Comparison of ENCODE assay signal across 13 cellular contexts in genomic region chr7:5214236-5214635, GRCh38. TPM values are rescaled to one million over a fixed set of nuclear protein-coding genes. Genes with fewer than 3 reads are reported as not detected.
DNase-seq lines count a peak whose midpoint lies in the region; ATAC-seq and TF ChIP-seq lines count a peak whose summit lies in the region.
"Had no signal": no experiment of that assay in that cellular context is flagged by ENCODE, and none has a peak within 500 bp of the region (broad histone marks: within the 10 kb centered on the region; RNA-seq: fewer than 3 reads in every experiment).

No MANE protein-coding gene starts in this region.

- H3K79me1 ChIP-seq in neuronal stem cell (ENCODE audit: low read depth, low read length): peaks cover 4% of the 10 kb centered on the region

- no peak overlapping the region for H2BK15ac ChIP-seq in neuronal stem cell (ENCODE audit: low read length)

- TF ChIP-seq CTCF in upper lobe of right lung (IDR thresholded peaks at IDR 0.05): no peak

- H3K4me2 ChIP-seq in neuronal stem cell (ENCODE audit: insufficient read depth, low read length, poor library complexity, severe bottlenecking): no peak overlapping the region

- H3K9me3 ChIP-seq in neuronal stem cell (replicated peaks in 1 of 2; ENCODE audit: control insufficient read depth in 2 of 2, insufficient read depth in 1 of 2, low read depth in 1 of 2, low read length in 2 of 2) (peaks cover 0 to 2% of the 10 kb centered on the region in 2 donors), upper lobe of right lung (no peaks in the 10 kb centered on the region)

- intact Hi-C loops in left cardiac atrium (cut with DNase I) (no loop called here), Right ventricle myocardium superior (cut with DNase I) (no loop called here), upper lobe of right lung (cut with DNase I) (no loop called here)

- no peak overlapping the region for H3K23ac ChIP-seq in neuronal stem cell (ENCODE audit: low read depth, low read length, poor library complexity)

- H2BK5ac ChIP-seq in neuronal stem cell (ENCODE audit: low read length): no peak overlapping the region

- no peak overlapping the region for H4K91ac ChIP-seq in neuronal stem cell (ENCODE audit: low read depth, low read length, poor library complexity)

- DNase-seq in left cardiac atrium (peak; percentile 4), Right ventricle myocardium superior (no peak), islet precursor cell (peak; percentile 33), neuronal stem cell (ENCODE audit: low spot score) (no peak), upper lobe of right lung (peak; percentile 58)
- DNase-seq: C1 segment of cervical spinal cord, Calu3, DMS 273 treated with DMSO at 0.1 percent for 48 hours, GM23248 had no signal

- H2BK12ac ChIP-seq in neuronal stem cell (ENCODE audit: low read length): peak overlapping the region; percentile 67

- no peak overlapping the region for H3K4me3 ChIP-seq in neuronal stem cell (ENCODE audit: low read length in 2 of 2)
- H3K4me3 ChIP-seq in upper lobe of right lung: no peak overlapping the region
- H3K4me3 ChIP-seq: GM23248 had no signal

- peak overlapping the region; percentile 85 for H3K14ac ChIP-seq in neuronal stem cell (ENCODE audit: low read length)

- peak overlapping the region; percentile 81 for H3K18ac ChIP-seq in neuronal stem cell (ENCODE audit: low read length)

- no peak for ATAC-seq in left cardiac atrium
- ATAC-seq in Right ventricle myocardium superior (ENCODE audit: poor library complexity): no peak
- ATAC-seq in upper lobe of right lung: no peak
- no peak for ATAC-seq in GM19023 (IDR thresholded peaks at IDR 0.05; ENCODE audit: unreplicated experiment)
- ATAC-seq in HG02759 (IDR thresholded peaks at IDR 0.05; ENCODE audit: unreplicated experiment): no peak
- ATAC-seq in GM18517 (IDR thresholded peaks at IDR 0.05; ENCODE audit: unreplicated experiment): no peak
- ATAC-seq: HCT116 had no signal

- H3K27ac ChIP-seq in neuronal stem cell (replicated peaks; ENCODE audit: low read length): peak overlapping the region; percentile 17
- no peak overlapping the region for H3K27ac ChIP-seq in upper lobe of right lung
- H3K27ac ChIP-seq: GM23248 had no signal

- H2BK120ac ChIP-seq in neuronal stem cell (ENCODE audit: low read depth, low read length): peak overlapping the region; percentile 12

- H3K27me3 ChIP-seq in neuronal stem cell (ENCODE audit: control insufficient read depth in 3 of 3, insufficient read depth in 3 of 3, low read depth in 1 of 3, low read length in 3 of 3) (peaks cover 0 to 3% (median 0%) of the 10 kb centered on the region in 3 experiments), upper lobe of right lung (no peaks in the 10 kb centered on the region)

- H2AK5ac ChIP-seq in neuronal stem cell (ENCODE audit: low read depth, low read length): peak overlapping the region; percentile 44

- H3K9ac ChIP-seq in neuronal stem cell (ENCODE audit: low read depth, low read length, poor library complexity): no peak overlapping the region
- H3K9ac ChIP-seq: GM23248 had no signal

- H3K4me1 ChIP-seq in neuronal stem cell (ENCODE audit: control insufficient read depth in 2 of 2, insufficient read depth in 1 of 2, low read depth in 1 of 2, low read length in 2 of 2) (peaks cover 0 to 12% of the 10 kb centered on the region in 2 donors), upper lobe of right lung (no peaks in the 10 kb centered on the region)

- H3K4ac ChIP-seq in neuronal stem cell (ENCODE audit: low read length): peak overlapping the region; percentile 24

- H3K36me3 ChIP-seq in neuronal stem cell (replicated peaks in 1 of 2; ENCODE audit: control insufficient read depth in 2 of 2, insufficient read depth in 2 of 2, low read length in 2 of 2) (peaks cover 39 to 91% of the 10 kb centered on the region in 2 donors), upper lobe of right lung (peaks cover 97% of the 10 kb centered on the region)

- H2AFZ ChIP-seq in neuronal stem cell (ENCODE audit: low read length): no peak overlapping the region
- H2AFZ ChIP-seq: GM23248 had no signal

- H4K8ac ChIP-seq in neuronal stem cell (ENCODE audit: low read depth, low read length): no peak overlapping the region

- WGBS in neuronal stem cell (ENCODE audit: extremely low coverage in 2 of 2, insufficient read length in 2 of 2, insufficient replicate concordance in 1 of 2), 2 donors: no CpG with 5 or more reads among the region's 13 CpGs

RNA-seq across cellular contexts. Expression of gene WIPI2, which starts 24.2 kb away (rescaled TPM):
- total RNA-seq in left cardiac atrium: 10 to 100 TPM; 54.6 to 58.9 TPM
- 50.4 TPM for total RNA-seq in Right ventricle myocardium superior
- polyA plus RNA-seq in neuronal stem cell (2013, experiment 1 of 2): 94.0 TPM
- 102 TPM for polyA plus RNA-seq in neuronal stem cell (2013, experiment 2 of 2)
- total RNA-seq in upper lobe of right lung: 57.3 TPM

Comparison
In these comparisons a context has a peak if more than half of its experiments do, and no peak if none do; other contexts are left out.
1. DNase-seq: peak in left cardiac atrium (single experiment), islet precursor cell (single experiment) and upper lobe of right lung (single experiment); none in Right ventricle myocardium superior (single experiment) and neuronal stem cell (single experiment).